In genomic region chr11:84218318-84218717, GRCh38 we compare ENCODE assay signal across 16 cellular contexts.
DNase-seq lines count a peak whose midpoint lies in the region; ATAC-seq and TF ChIP-seq lines count a peak whose summit lies in the region.
"Had no signal": no experiment of that assay in that cellular context is flagged by ENCODE, and none has a peak within 500 bp of the region (broad histone marks: within the 10 kb centered on the region; RNA-seq: fewer than 3 reads in every experiment).

No MANE protein-coding gene starts in this region.

- no peaks in the 10 kb centered on the region for H3K79me2 ChIP-seq in SK-N-SH (ENCODE audit: insufficient read depth)

- CTCF ChIA-PET in SK-N-SH (lab: Yijun Ruan, JAX), result no interaction called here

- TF ChIP-seq RAD21 in SK-N-SH (IDR thresholded peaks at IDR 0.05; ENCODE audit: low read length), result no peak

- no peaks in the 10 kb centered on the region for H3K36me3 ChIP-seq in SK-N-SH (replicated peaks in 1 of 2; ENCODE audit: control insufficient read depth in 1 of 2, insufficient read depth in 2 of 2, low read length in 1 of 2)
- H3K36me3 ChIP-seq: BLaER1 had no signal

- POLR2A ChIA-PET in SK-N-SH (lab: Yijun Ruan, JAX), result no interaction called here

- H3K9me2 ChIP-seq in SK-N-SH, result no peaks in the 10 kb centered on the region; the same call in 1 of the 2 replicates

- WGBS in SK-N-SH (ENCODE audit: low lambda C conversion rate), result 49% methylated on average over 4 of the region's 4 CpGs

- no peak for DNase-seq in SK-N-SH
- peak in 1 of 2 donors; percentile 13 for DNase-seq in foreskin keratinocyte
- DNase-seq in omental fat pad (ENCODE audit: low spot score), result no peak
- DNase-seq: Caco-2; CD4-positive, CD25-positive, alpha-beta regulatory T cell; CD8-positive, alpha-beta T cell; DMS153; DND-41; H7; HCEC 1CT had no signal

- no peak overlapping the region for H2AFZ ChIP-seq in SK-N-SH (ENCODE audit: low read depth)

- no peak overlapping the region for H3K4me3 ChIP-seq in SK-N-SH (ENCODE audit: low read depth in 2 of 2, low read length in 1 of 2)
- H3K4me3 ChIP-seq: BLaER1 had no signal

- no peaks in the 10 kb centered on the region for H3K27me3 ChIP-seq in SK-N-SH (ENCODE audit: insufficient read depth)
- no peaks in the 10 kb centered on the region for H3K27me3 ChIP-seq in foreskin keratinocyte
- H3K27me3 ChIP-seq: BLaER1 had no signal

- no peak for TF ChIP-seq CTCF in SK-N-SH (IDR thresholded peaks at IDR 0.05)
- no peak for TF ChIP-seq CTCF in foreskin keratinocyte (conservative IDR thresholded peaks at IDR 0.05)
- no peak for TF ChIP-seq CTCF in omental fat pad (IDR thresholded peaks at IDR 0.05)

- H4K20me1 ChIP-seq in SK-N-SH (ENCODE audit: insufficient read depth), result no peaks in the 10 kb centered on the region
- H4K20me1 ChIP-seq: BLaER1 had no signal

- H3K4me1 ChIP-seq in SK-N-SH (ENCODE audit: control insufficient read depth in 1 of 2, insufficient read depth in 2 of 2, low read depth in 1 of 2, low read length in 1 of 2) (no peaks in the 10 kb centered on the region; a peak in 1 of 4 replicates), foreskin keratinocyte (no peaks in the 10 kb centered on the region)
- H3K4me1 ChIP-seq: BLaER1, Caco-2 had no signal

- H3F3A ChIP-seq in SK-N-SH (replicated peaks; ENCODE audit: insufficient read depth), result no peaks in the 10 kb centered on the region

- no peak overlapping the region for H3K4me2 ChIP-seq in SK-N-SH
- H3K4me2 ChIP-seq: BLaER1 had no signal

- no peak for TF ChIP-seq EP300 in SK-N-SH (IDR thresholded peaks at IDR 0.05; ENCODE audit: borderline replicate concordance in 1 of 2, low read depth in 1 of 2, low read length in 1 of 2)

- peak; percentile 59; the same call in 2 of the 3 replicates for ATAC-seq in SK-N-SH treated with all-trans-retinoic acid at 6 μM for 48 hours
- peak; percentile 44 for ATAC-seq in foreskin keratinocyte
- ATAC-seq in omental fat pad (ENCODE audit: low FRiP score), result peak; percentile 64
- no peak for ATAC-seq in HG03457 (IDR thresholded peaks at IDR 0.05; ENCODE audit: unreplicated experiment)
- ATAC-seq in HG02852 (IDR thresholded peaks at IDR 0.05; ENCODE audit: unreplicated experiment), result no peak
- ATAC-seq: CD8-positive, alpha-beta T cell had no signal

- no peaks in the 10 kb centered on the region for H3K9me3 ChIP-seq in SK-N-SH
- H3K9me3 ChIP-seq: BLaER1, Caco-2 had no signal

- no peak overlapping the region for H3K27ac ChIP-seq in SK-N-SH (ENCODE audit: low read depth in 2 of 2, low read length in 1 of 2)
- no peak overlapping the region for H3K27ac ChIP-seq in foreskin keratinocyte
- H3K27ac ChIP-seq: 22Rv1, BLaER1, C4-2B had no signal

- H3K9ac ChIP-seq in SK-N-SH, result no peak overlapping the region
- H3K9ac ChIP-seq: BLaER1 had no signal

TF ChIP-seq in SK-N-SH treated with all-trans-retinoic acid at 6 μM for 48 hours, 23 proteins besides CTCF, POLR2A, EP300 and RAD21:
- TF ChIP-seq CSDC2 (CRISPR knock-in tag; IDR thresholded peaks at IDR 0.05) (no peak), SNAI2 (CRISPR knock-in tag; IDR thresholded peaks at IDR 0.05) (no peak), PPARA (CRISPR knock-in tag; IDR thresholded peaks at IDR 0.05; ENCODE audit: borderline replicate concordance) (no peak), TSHZ2 (CRISPR knock-in tag; IDR thresholded peaks at IDR 0.05) (no peak), ISL1 (CRISPR knock-in tag; IDR thresholded peaks at IDR 0.05) (no peak), CSRNP3 (CRISPR knock-in tag; IDR thresholded peaks at IDR 0.05) (no peak)

TF ChIP-seq in SK-N-SH, 30 proteins besides CTCF, POLR2A, EP300 and RAD21:
- TF ChIP-seq SIN3A (IDR thresholded peaks at IDR 0.05; ENCODE audit: borderline replicate concordance, low read depth, low read length) (no peak), POLR2AphosphoS5 (IDR thresholded peaks at IDR 0.05; ENCODE audit: low read depth, low read length) (no peak), NFIC (IDR thresholded peaks at IDR 0.05; ENCODE audit: borderline replicate concordance) (no peak), FOSL2 (IDR thresholded peaks at IDR 0.05; ENCODE audit: borderline replicate concordance, low read depth) (no peak)
TF ChIP-seq in SK-N-SH: peak in this region for 0.

Comparison
In these comparisons a context has a peak if more than half of its experiments do, and no peak if none do; other contexts are left out.
1. ATAC-seq: peak in SK-N-SH treated with all-trans-retinoic acid at 6 μM for 48 hours (single experiment), foreskin keratinocyte (single experiment) and omental fat pad (single experiment); none in HG03457 (single experiment) and HG02852 (single experiment).